Comparison of ENCODE assay signal across 8 cellular contexts in genomic region chr17:3911271-3912053, GRCh38.
A peak's percentile ranks its signal among the peaks of the same experiment; 100 is the strongest.
DNase-seq lines count a peak whose midpoint lies in the region; ATAC-seq and TF ChIP-seq lines count a peak whose summit lies in the region.

No MANE protein-coding gene starts in this region.

- H3K4me1 ChIP-seq in neutrophil (ENCODE audit: control insufficient read depth in 1 of 2, insufficient read depth in 1 of 2, low read depth in 1 of 2, low read length in 1 of 2): peaks cover 46 to 59% of the 10 kb centered on the region in 2 experiments

- TF ChIP-seq CTCF in neutrophil (IDR thresholded peaks at IDR 0.05): no peak

- peaks cover 40% of the 10 kb centered on the region for H3K36me3 ChIP-seq in neutrophil

- H3K9me3 ChIP-seq in neutrophil: no peaks in the 10 kb centered on the region

- H3K27me3 ChIP-seq in neutrophil: no peaks in the 10 kb centered on the region

- H3K27ac ChIP-seq in neutrophil: peak overlapping the region; percentile 99

- ATAC-seq in GM18519 (IDR thresholded peaks at IDR 0.05; ENCODE audit: low FRiP score, unreplicated experiment) (peak; percentile 54), HG02623 (IDR thresholded peaks at IDR 0.05; ENCODE audit: unreplicated experiment) (peak; percentile 62), SK-N-SH treated with all-trans-retinoic acid at 6 μM for 48 hours (no peak)

- DNase-seq in NCI-H524 (lab: John Stamatoyannopoulos, UW) (peak; percentile 78 to 94), activated T-helper 1 cell treated with Interleukin-2 at 50 U/mL for 16 hours (ENCODE audit: low read depth) (peak; percentile 42), hippocampal formation (lab: John Stamatoyannopoulos, UW) (no peak), KG1 (lab: John Stamatoyannopoulos, UW) (no peak)

- peak overlapping the region; percentile 17 to 35 for H3K4me3 ChIP-seq in neutrophil (ENCODE audit: low read depth in 1 of 2, low read length in 1 of 2)

TF ChIP-seq in SK-N-SH treated with all-trans-retinoic acid at 6 μM for 48 hours, 23 proteins besides CTCF, POLR2A, EP300 and RAD21:
- no peak for TF ChIP-seq TCF4 (CRISPR knock-in tag; IDR thresholded peaks at IDR 0.05; ENCODE audit: borderline replicate concordance)
- no peak for TF ChIP-seq ZNF70 (CRISPR knock-in tag; IDR thresholded peaks at IDR 0.05)
- TF ChIP-seq CSRNP3 (CRISPR knock-in tag; IDR thresholded peaks at IDR 0.05): no peak
- no peak for TF ChIP-seq BACH2 (CRISPR knock-in tag; IDR thresholded peaks at IDR 0.05; ENCODE audit: borderline replicate concordance)
- no peak for TF ChIP-seq CSDC2 (CRISPR knock-in tag; IDR thresholded peaks at IDR 0.05)
- no peak for TF ChIP-seq OSR1 (CRISPR knock-in tag; IDR thresholded peaks at IDR 0.05)
- TF ChIP-seq PATZ1 (CRISPR knock-in tag; IDR thresholded peaks at IDR 0.05; ENCODE audit: borderline replicate concordance): no peak
- TF ChIP-seq TSHZ2 (CRISPR knock-in tag; IDR thresholded peaks at IDR 0.05): no peak
- no peak for TF ChIP-seq ARNTL (CRISPR knock-in tag; IDR thresholded peaks at IDR 0.05; ENCODE audit: borderline replicate concordance, low read depth)
- TF ChIP-seq RARB (CRISPR knock-in tag; IDR thresholded peaks at IDR 0.05): no peak
- no peak for TF ChIP-seq GLIS3 (CRISPR knock-in tag; IDR thresholded peaks at IDR 0.05)
- TF ChIP-seq SNAI2 (CRISPR knock-in tag; IDR thresholded peaks at IDR 0.05): no peak

Comparison
In these comparisons a context has a peak if more than half of its experiments do, and no peak if none do; other contexts are left out.
1. DNase-seq: peak in NCI-H524 (2 of 2) and activated T-helper 1 cell treated with Interleukin-2 at 50 U/mL for 16 hours (single experiment); none in hippocampal formation (0 of 2) and KG1 (single experiment).